ENCODE assay signal across 1 cellular context in genomic region chr5:177443144-177443983, GRCh38.
TF ChIP-seq lines count a peak whose summit lies in the region.

No MANE protein-coding gene starts in this region.

TF ChIP-seq in HepG2, 621 proteins besides CTCF, POLR2A, EP300 and RAD21:
- TF ChIP-seq CAMTA2 (CRISPR knock-in tag; IDR thresholded peaks at IDR 0.05; ENCODE audit: borderline replicate concordance), result no peak
- TF ChIP-seq POLR2G (IDR thresholded peaks at IDR 0.05; ENCODE audit: low read depth, low read length), result peak; percentile 29
- no peak for TF ChIP-seq ZNF891 (CRISPR knock-in tag; IDR thresholded peaks at IDR 0.05)
- TF ChIP-seq SIX4 (CRISPR knock-in tag; IDR thresholded peaks at IDR 0.05), result no peak
- TF ChIP-seq THAP7 (CRISPR knock-in tag; IDR thresholded peaks at IDR 0.05), result no peak
- peak; percentile 37 for TF ChIP-seq AGO2 (optimal IDR thresholded peaks at IDR 0.05; ENCODE audit: low read depth, low read length)
- peak; percentile 5 for TF ChIP-seq AGO1 (IDR thresholded peaks at IDR 0.05; ENCODE audit: low read depth, low read length, poor library complexity, severe bottlenecking)
- peak; percentile 30 for TF ChIP-seq RBM22 (optimal IDR thresholded peaks at IDR 0.05; ENCODE audit: low read length)
- TF ChIP-seq ZNF558 (CRISPR knock-in tag; IDR thresholded peaks at IDR 0.05; ENCODE audit: borderline replicate concordance), result no peak
- no peak for TF ChIP-seq ZNF460 (CRISPR knock-in tag; IDR thresholded peaks at IDR 0.05; ENCODE audit: borderline replicate concordance)
- TF ChIP-seq ZNF597 (CRISPR knock-in tag; IDR thresholded peaks at IDR 0.05), result no peak
TF ChIP-seq in HepG2: peak in this region for 4.
